In genomic region chr6:83853178-83853967, GRCh38 we compare ENCODE assay signal across 8 cellular contexts. TPM values are rescaled to one million over a fixed set of nuclear protein-coding genes. Genes with fewer than 3 reads are reported as not detected.
DNase-seq lines count a peak whose midpoint lies in the region; ATAC-seq and TF ChIP-seq lines count a peak whose summit lies in the region.

TSS of gene RIPPLY2 (plus strand) at chr6:83853360. CDS start at chr6:83853417, 57 bp downstream.

- peak; percentile 1 for DNase-seq in stimulated activated naive CD4-positive, alpha-beta T cell treated with Interleukin-2 at 50 U/mL for 16 hours (lab: John Stamatoyannopoulos, UW)
- no peak for DNase-seq in stimulated activated naive CD4-positive, alpha-beta T cell (lab: John Stamatoyannopoulos, UW)
- DNase-seq in NCI-H1092 (lab: John Stamatoyannopoulos, UW) (peak; percentile 57), fibroblast of mammary gland (ENCODE audit: low read depth) (peak; percentile 50), naive B cell (peak; percentile 3), GM19238 (ENCODE audit: insufficient read length, low spot score) (no peak)
- DNase-seq in activated CD4-positive, alpha-beta memory T cell treated with anti-CD3 and anti-CD28 coated beads, Interleukin-2, amount 10 ng/mL, durations not matched to agents 7 days and 5 days, result no peak

- peak within 1 kb of the TSS; percentile 55 for H3K4me3 ChIP-seq in fibroblast of mammary gland (ENCODE audit: control insufficient read depth, low read depth, low read length)

- no peaks in the 10 kb centered on the region for H3K36me3 Mint-ChIP-seq in activated CD4-positive, alpha-beta memory T cell treated with anti-CD3 and anti-CD28 coated beads, Interleukin-2, amount 10 ng/mL, durations not matched to agents 7 days and 5 days (ENCODE audit: low read depth)
- H3K36me3 Mint-ChIP-seq in naive B cell, result no peaks in the 10 kb centered on the region

- CTCF ChIA-PET in activated CD4-positive, alpha-beta memory T cell treated with anti-CD3 and anti-CD28 coated beads, Interleukin-2, amount 10 ng/mL, durations not matched to agents 7 days and 5 days (lab: Charles Lee), result no interaction called here

- POLR2A ChIA-PET in activated CD4-positive, alpha-beta memory T cell treated with anti-CD3 and anti-CD28 coated beads, Interleukin-2, amount 10 ng/mL, durations not matched to agents 7 days and 5 days (lab: Charles Lee), result no interaction called here

- no peaks in the 10 kb centered on the region for H3K9me3 Mint-ChIP-seq in activated CD4-positive, alpha-beta memory T cell treated with anti-CD3 and anti-CD28 coated beads, Interleukin-2, amount 10 ng/mL, durations not matched to agents 7 days and 5 days
- H3K9me3 Mint-ChIP-seq in naive B cell, result peaks cover 0 to 9% (median 0%) of the 10 kb centered on the region in 7 donors

- peaks cover 60% of the 10 kb centered on the region for H3K27me3 Mint-ChIP-seq in activated CD4-positive, alpha-beta memory T cell treated with anti-CD3 and anti-CD28 coated beads, Interleukin-2, amount 10 ng/mL, durations not matched to agents 7 days and 5 days
- peaks cover 61 to 71% (median 65%) of the 10 kb centered on the region in 3 donors for H3K27me3 Mint-ChIP-seq in naive B cell

- peaks cover 8% of the 10 kb centered on the region for H3K4me1 Mint-ChIP-seq in activated CD4-positive, alpha-beta memory T cell treated with anti-CD3 and anti-CD28 coated beads, Interleukin-2, amount 10 ng/mL, durations not matched to agents 7 days and 5 days
- peaks cover 11 to 14% (median 12%) of the 10 kb centered on the region in 3 donors for H3K4me1 Mint-ChIP-seq in naive B cell

- H3K4me3 Mint-ChIP-seq in activated CD4-positive, alpha-beta memory T cell treated with anti-CD3 and anti-CD28 coated beads, Interleukin-2, amount 10 ng/mL, durations not matched to agents 7 days and 5 days, result peak within 1 kb of the TSS; percentile 26
- peak within 1 kb of the TSS; percentile 12 to 88 (median 80) for H3K4me3 Mint-ChIP-seq in naive B cell

- no peak for TF ChIP-seq CTCF in fibroblast of mammary gland (conservative IDR thresholded peaks at IDR 0.05; ENCODE audit: control insufficient read depth, insufficient read depth, low read depth, low read length)

- H3K27ac Mint-ChIP-seq in activated CD4-positive, alpha-beta memory T cell treated with anti-CD3 and anti-CD28 coated beads, Interleukin-2, amount 10 ng/mL, durations not matched to agents 7 days and 5 days, result no peak within 1 kb of the TSS
- H3K27ac Mint-ChIP-seq in naive B cell, result peak within 1 kb of the TSS in 1 of 6 donors; percentile 33

- ATAC-seq in naive B cell (ENCODE audit: low read depth in 2 of 2), result peak; percentile 35 to 39
- ATAC-seq in GM19467 (IDR thresholded peaks at IDR 0.05; ENCODE audit: unreplicated experiment), result no peak

RNA-seq across cellular contexts. Expression of gene RIPPLY2, which starts in this region (rescaled TPM):
- not detected for total RNA-seq in activated CD4-positive, alpha-beta memory T cell treated with anti-CD3 and anti-CD28 coated beads, Interleukin-2, amount 10 ng/mL, durations not matched to agents 7 days and 5 days
- polyA plus RNA-seq in naive B cell (ENCODE audit: low read depth in 6 of 6), result not detected

Comparison
In these comparisons a context has a peak if more than half of its experiments do, and no peak if none do; other contexts are left out.
1. DNase-seq: peak in stimulated activated naive CD4-positive, alpha-beta T cell treated with Interleukin-2 at 50 U/mL for 16 hours (single experiment), NCI-H1092 (single experiment) and fibroblast of mammary gland (single experiment); none in stimulated activated naive CD4-positive, alpha-beta T cell (0 of 6), activated CD4-positive, alpha-beta memory T cell treated with anti-CD3 and anti-CD28 coated beads, Interleukin-2, amount 10 ng/mL, durations not matched to agents 7 days and 5 days (single experiment) and GM19238 (single experiment).
2. Peak in DNase-seq and ATAC-seq in naive B cell; RNA of the gene not detected or under 1 TPM.